In genomic region chr11:64253481-64253880, GRCh38 we compare ENCODE assay signal across 12 cellular contexts. TPM values are rescaled to one million over a fixed set of nuclear protein-coding genes. Genes with fewer than 3 reads are reported as not detected.
DNase-seq lines count a peak whose midpoint lies in the region; ATAC-seq and TF ChIP-seq lines count a peak whose summit lies in the region.
"Had no signal": no experiment of that assay in that cellular context is flagged by ENCODE, and none has a peak within 500 bp of the region (broad histone marks: within the 10 kb centered on the region; RNA-seq: fewer than 3 reads in every experiment).

No MANE protein-coding gene starts in this region.

- no peak overlapping the region for H2AFZ ChIP-seq in SK-N-SH (ENCODE audit: low read depth)

- no peak overlapping the region for H3K9ac ChIP-seq in SK-N-SH
- no peak overlapping the region for H3K9ac ChIP-seq in rectal smooth muscle tissue (ENCODE audit: low read length)

- no peak for TF ChIP-seq POLR2A in breast epithelium (IDR thresholded peaks at IDR 0.05)

- TF ChIP-seq CTCF in SK-N-SH (IDR thresholded peaks at IDR 0.05) (no peak), Panc1 (IDR thresholded peaks at IDR 0.05) (no peak), endothelial cell (IDR thresholded peaks at IDR 0.05; ENCODE audit: unreplicated experiment) (no peak), breast epithelium (IDR thresholded peaks at IDR 0.05) (no peak)

- H4K20me1 ChIP-seq in SK-N-SH (ENCODE audit: insufficient read depth): peaks cover 14% of the 10 kb centered on the region

- TF ChIP-seq EP300 in SK-N-SH (IDR thresholded peaks at IDR 0.05; ENCODE audit: borderline replicate concordance in 1 of 2, low read depth in 1 of 2, low read length in 1 of 2): no peak

- POLR2A ChIA-PET in SK-N-SH (lab: Yijun Ruan, JAX) (no interaction called here), Panc1 (lab: Charles Lee) (no interaction called here)

- ATAC-seq in SK-N-SH treated with all-trans-retinoic acid at 6 μM for 48 hours (no peak), Panc1 (no peak)
- ATAC-seq: activated T-cell treated with anti-CD3 and anti-CD28 coated beads, Interleukin-2, amount 50 U/mL, for 72 hours; K562 had no signal

- H3K4me1 Mint-ChIP-seq in endothelial cell (ENCODE audit: unreplicated experiment): peaks cover 25% of the 10 kb centered on the region

- BruUV-seq in Panc1 (replicated peaks; lab: Mats Ljungman, UMichigan): no TSS peak

- H3K79me2 ChIP-seq in SK-N-SH (ENCODE audit: insufficient read depth): peaks cover 30% of the 10 kb centered on the region

- H3K27ac Mint-ChIP-seq in endothelial cell (ENCODE audit: unreplicated experiment): no peak overlapping the region
- H3K27ac Mint-ChIP-seq: activated T-cell treated with anti-CD3 and anti-CD28 coated beads, Interleukin-2, amount 50 U/mL, for 72 hours had no signal

- CTCF ChIA-PET in SK-N-SH (lab: Yijun Ruan, JAX) (interaction anchor here (1.5 to 1.6 kb wide), 2 partner anchors 9 to 10 kb away, joined by 4 to 15 read pairs; no protein-coding TSS in a partner anchor), Panc1 (lab: Charles Lee) (no interaction called here)

- intact Hi-C loops in Panc1 (cut with micrococcal nuclease; ENCODE audit: unreplicated experiment): no loop called here
- intact Hi-C loops in breast epithelium (cut with DNase I; ENCODE audit: low total_unique reads): no loop called here

- peaks cover 10 to 26% of the 10 kb centered on the region in 2 experiments for H3K36me3 ChIP-seq in SK-N-SH (replicated peaks in 1 of 2; ENCODE audit: control insufficient read depth in 1 of 2, insufficient read depth in 2 of 2, low read length in 1 of 2)
- H3K36me3 ChIP-seq in Panc1 (ENCODE audit: control insufficient read depth, insufficient read depth, low read length): peaks cover 3% of the 10 kb centered on the region; the same call in 1 of the 2 replicates
- H3K36me3 ChIP-seq in rectal smooth muscle tissue (ENCODE audit: control insufficient read depth, insufficient read depth, low read length): peaks cover 9% of the 10 kb centered on the region
- no peaks in the 10 kb centered on the region for H3K36me3 ChIP-seq in breast epithelium

- no peak for TF ChIP-seq RAD21 in SK-N-SH (IDR thresholded peaks at IDR 0.05; ENCODE audit: low read length)

- H3K4me3 ChIP-seq in SK-N-SH (ENCODE audit: low read depth in 2 of 2, low read length in 1 of 2) (no peak overlapping the region), Panc1 (ENCODE audit: low read depth in 2 of 2, low read length in 2 of 2) (no peak overlapping the region), rectal smooth muscle tissue (ENCODE audit: low read length) (peak overlapping the region; percentile 9), breast epithelium (no peak overlapping the region)

- peaks cover 3% of the 10 kb centered on the region for H3F3A ChIP-seq in SK-N-SH (replicated peaks; ENCODE audit: insufficient read depth)

- peak overlapping the region; percentile 74 for H3K4me3 Mint-ChIP-seq in endothelial cell (ENCODE audit: unreplicated experiment)

- peak overlapping the region; percentile 96; the same call in 1 of the 2 replicates for H3K4me2 ChIP-seq in SK-N-SH

- H3K9me2 ChIP-seq in SK-N-SH: no peaks in the 10 kb centered on the region

- H3K4me1 ChIP-seq in SK-N-SH (ENCODE audit: control insufficient read depth in 1 of 2, insufficient read depth in 2 of 2, low read depth in 1 of 2, low read length in 1 of 2) (peaks cover 10 to 25% of the 10 kb centered on the region in 2 experiments; a peak in 2 of 4 replicates), Panc1 (ENCODE audit: control insufficient read depth, insufficient read depth, low read length) (peaks cover 32% of the 10 kb centered on the region), rectal smooth muscle tissue (ENCODE audit: control insufficient read depth, insufficient read depth, low read length) (peaks cover 4% of the 10 kb centered on the region), breast epithelium (peaks cover 8 to 9% of the 10 kb centered on the region in 2 donors)

- DNase-seq in SK-N-SH: no peak
- DNase-seq in Panc1 (ENCODE audit: low read depth, low spot score): no peak
- DNase-seq in endothelial cell (ENCODE audit: low spot score): no peak
- no peak for DNase-seq in putamen (ENCODE audit: low spot score)
- no peak for DNase-seq in middle frontal gyrus (ENCODE audit: extremely low spot score, low spot score)
- no peak for DNase-seq in breast epithelium (ENCODE audit: low spot score in 2 of 2)
- DNase-seq: activated T-cell treated with anti-CD3 and anti-CD28 coated beads, Interleukin-2, amount 50 U/mL, for 72 hours; NCI-H2107; OCI-M1 had no signal

- H3K27ac ChIP-seq in SK-N-SH (ENCODE audit: low read depth in 2 of 2, low read length in 1 of 2): no peak overlapping the region
- peak overlapping the region; percentile 34; the same call in 1 of the 2 replicates for H3K27ac ChIP-seq in Panc1 (ENCODE audit: low read length)
- H3K27ac ChIP-seq in rectal smooth muscle tissue (ENCODE audit: low read depth, low read length): no peak overlapping the region
- no peak overlapping the region for H3K27ac ChIP-seq in breast epithelium

- peaks cover 4% of the 10 kb centered on the region for H3K36me3 Mint-ChIP-seq in endothelial cell (ENCODE audit: low read depth, unreplicated experiment)

- WGBS in SK-N-SH (ENCODE audit: low lambda C conversion rate): 100% methylated on average over 1 of the region's 5 CpGs

- no peaks in the 10 kb centered on the region for H3K27me3 ChIP-seq in SK-N-SH (ENCODE audit: insufficient read depth)
- no peaks in the 10 kb centered on the region for H3K27me3 ChIP-seq in Panc1 (ENCODE audit: control insufficient read depth, insufficient read depth, low read length)
- no peaks in the 10 kb centered on the region for H3K27me3 ChIP-seq in rectal smooth muscle tissue (ENCODE audit: control insufficient read depth, insufficient read depth, low read length)
- H3K27me3 ChIP-seq in breast epithelium: no peaks in the 10 kb centered on the region

- no peaks in the 10 kb centered on the region for H3K9me3 Mint-ChIP-seq in endothelial cell (ENCODE audit: unreplicated experiment)
- H3K9me3 Mint-ChIP-seq: activated T-cell treated with anti-CD3 and anti-CD28 coated beads, Interleukin-2, amount 50 U/mL, for 72 hours had no signal

- no peaks in the 10 kb centered on the region for H3K9me3 ChIP-seq in SK-N-SH
- no peaks in the 10 kb centered on the region for H3K9me3 ChIP-seq in Panc1 (ENCODE audit: control insufficient read depth, insufficient read depth, low read depth, low read length)
- no peaks in the 10 kb centered on the region for H3K9me3 ChIP-seq in breast epithelium

- H3K27me3 Mint-ChIP-seq in endothelial cell (ENCODE audit: unreplicated experiment): peaks cover 11% of the 10 kb centered on the region

- in situ Hi-C loops in Panc1 (cut with HindIII; ENCODE audit: low pct_unique_long_range_greater_than_20kb, low sequenced_read_pairs): no loop called here

TF ChIP-seq in SK-N-SH, 30 proteins besides CTCF, POLR2A, EP300 and RAD21 (continues in another document):
- TF ChIP-seq TEAD4 (IDR thresholded peaks at IDR 0.05; ENCODE audit: borderline replicate concordance, insufficient read depth) (no peak), POLR2AphosphoS5 (IDR thresholded peaks at IDR 0.05; ENCODE audit: low read depth, low read length) (no peak), TAF1 (IDR thresholded peaks at IDR 0.05; ENCODE audit: borderline replicate concordance, low read depth, low read length) (no peak)

TF ChIP-seq in SK-N-SH treated with all-trans-retinoic acid at 6 μM for 48 hours, 23 proteins besides CTCF, POLR2A, EP300 and RAD21 (continues in another document):
- TF ChIP-seq RARB (CRISPR knock-in tag; IDR thresholded peaks at IDR 0.05): no peak

RNA-seq across cellular contexts. Expression of gene PLCB3, which starts 2.2 kb away (rescaled TPM):
- polyA plus RNA-seq in SK-N-SH (2012; rRNA removed): 26.8 and 30.4 TPM in 2 replicates
- polyA plus RNA-seq in SK-N-SH (2012; cell fraction: cytosol; rRNA removed): 13.3 and 18.8 TPM in 2 replicates
- polyA plus RNA-seq in SK-N-SH (2012; cell fraction: nucleus; rRNA removed): 75.4 and 83.0 TPM in 2 replicates
- total RNA-seq in Panc1 (2021; ENCODE audit: unreplicated experiment) (41.2 TPM), endothelial cell (ENCODE audit: unreplicated experiment) (51.0 TPM), breast epithelium (10 to 100 TPM; 15.5 to 20.5 (median 19.0) TPM)
- polyA plus RNA-seq in Panc1 (2012; ENCODE audit: insufficient read length): 55.5 TPM

RNA-seq across cellular contexts. Expression of gene PPP1R14B, which starts 6.7 kb away (rescaled TPM):
- 373 and 523 TPM in 2 replicates for polyA plus RNA-seq in SK-N-SH (2012; rRNA removed)
- 330 and 374 TPM in 2 replicates for polyA plus RNA-seq in SK-N-SH (2012; cell fraction: cytosol; rRNA removed)
- polyA plus RNA-seq in SK-N-SH (2012; cell fraction: nucleus; rRNA removed): 234 and 283 TPM in 2 replicates
- total RNA-seq in Panc1 (2021; ENCODE audit: unreplicated experiment) (261 TPM), endothelial cell (ENCODE audit: unreplicated experiment) (201 TPM), breast epithelium (100 to 1,000 TPM in 1 of 3 donors, 10 to 100 TPM in 2; 63.0 to 101 (median 64.7) TPM)
- 287 TPM for polyA plus RNA-seq in Panc1 (2012; ENCODE audit: insufficient read length)

RNA-seq across cellular contexts. Expression of gene FKBP2, which starts 12.6 kb away (rescaled TPM):
- polyA plus RNA-seq in SK-N-SH (2012; rRNA removed): 84.8 and 127 TPM in 2 replicates
- polyA plus RNA-seq in SK-N-SH (2012; cell fraction: cytosol; rRNA removed): 87.0 and 100 TPM in 2 replicates
- 96.5 and 148 TPM in 2 replicates for polyA plus RNA-seq in SK-N-SH (2012; cell fraction: nucleus; rRNA removed)
- total RNA-seq in Panc1 (2021; ENCODE audit: unreplicated experiment) (71.8 TPM), endothelial cell (ENCODE audit: unreplicated experiment) (35.3 TPM), breast epithelium (10 to 100 TPM; 51.4 to 77.3 (median 54.6) TPM)
- 182 TPM for polyA plus RNA-seq in Panc1 (2012; ENCODE audit: insufficient read length)

RNA-seq across cellular contexts. Expression of gene VEGFB, which starts 19.1 kb away (rescaled TPM):
- polyA plus RNA-seq in SK-N-SH (2012; rRNA removed): 16.3 and 29.9 TPM in 2 replicates
- polyA plus RNA-seq in SK-N-SH (2012; cell fraction: cytosol; rRNA removed): 31.2 and 40.8 TPM in 2 replicates
- 39.6 and 40.1 TPM in 2 replicates for polyA plus RNA-seq in SK-N-SH (2012; cell fraction: nucleus; rRNA removed)
- 101 TPM for total RNA-seq in Panc1 (2021; ENCODE audit: unreplicated experiment)
- polyA plus RNA-seq in Panc1 (2012; ENCODE audit: insufficient read length): 126 TPM
- total RNA-seq in endothelial cell (ENCODE audit: unreplicated experiment): 11.5 TPM
- total RNA-seq in breast epithelium: 100 to 1,000 TPM in 1 of 3 donors, 10 to 100 TPM in 2; 45.1 to 223 (median 53.4) TPM

RNA-seq across cellular contexts. Expression of gene DNAJC4, which starts 23.1 kb away (rescaled TPM):
- polyA plus RNA-seq in SK-N-SH (2012; rRNA removed): 46.9 and 52.1 TPM in 2 replicates
- 18.5 and 31.6 TPM in 2 replicates for polyA plus RNA-seq in SK-N-SH (2012; cell fraction: cytosol; rRNA removed)
- 68.2 and 78.5 TPM in 2 replicates for polyA plus RNA-seq in SK-N-SH (2012; cell fraction: nucleus; rRNA removed)
- total RNA-seq in Panc1 (2021; ENCODE audit: unreplicated experiment): 41.0 TPM
- 82.2 TPM for polyA plus RNA-seq in Panc1 (2012; ENCODE audit: insufficient read length)
- total RNA-seq in endothelial cell (ENCODE audit: unreplicated experiment): 38.0 TPM
- 10 to 100 TPM; 23.6 to 33.5 (median 32.6) TPM for total RNA-seq in breast epithelium
